ENCODE assay signal across 1 cellular context in the genomic region with DNA sequence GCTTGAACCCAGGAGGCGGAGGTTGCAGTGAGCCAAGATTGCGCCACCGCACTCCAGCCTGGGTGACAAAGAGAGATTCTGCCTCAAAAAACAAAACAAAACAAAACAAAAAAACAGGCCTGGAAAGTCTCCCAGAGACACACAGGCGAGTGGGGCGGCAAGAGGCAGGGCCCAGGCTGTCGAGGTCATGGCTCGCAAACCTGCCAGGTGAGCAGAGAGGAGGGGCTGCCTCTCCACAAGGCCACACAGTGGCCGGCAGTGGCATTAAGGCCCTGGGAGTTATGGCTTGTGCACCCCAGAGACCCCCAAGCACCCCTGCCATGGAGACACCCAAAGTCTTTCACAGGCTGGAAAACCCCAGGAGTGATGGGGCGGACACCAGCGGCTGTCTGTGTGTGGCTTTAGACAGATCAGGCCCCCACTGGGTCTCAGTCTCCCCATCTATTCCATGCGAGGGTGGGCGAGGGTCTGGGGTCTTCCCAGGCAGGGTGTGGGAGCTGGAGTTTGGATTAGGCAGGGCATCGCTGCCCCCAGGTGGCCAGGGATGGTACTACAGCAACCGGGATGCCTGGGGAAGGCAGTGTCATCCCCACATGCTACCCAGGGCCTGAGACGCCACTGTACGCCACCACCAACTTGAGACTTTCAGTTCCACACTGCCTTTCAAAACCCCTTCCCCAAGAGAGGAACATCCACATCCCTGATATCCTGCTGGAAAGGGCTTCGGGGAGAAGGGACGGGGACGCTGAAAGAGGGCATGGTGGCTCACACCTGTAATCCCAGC.
TF ChIP-seq lines count a peak whose summit lies in the region.

No MANE protein-coding gene starts in this region.

TF ChIP-seq in GM23338, 12 proteins besides CTCF, POLR2A, EP300 and RAD21 (continued from another document):
- TF ChIP-seq ZNF462 (CRISPR knock-in tag; IDR thresholded peaks at IDR 0.05) (no peak), REST (IDR thresholded peaks at IDR 0.05; ENCODE audit: unreplicated experiment) (no peak), JUNB (IDR thresholded peaks at IDR 0.05; ENCODE audit: unreplicated experiment) (no peak), ETS1 (IDR thresholded peaks at IDR 0.05) (no peak), NANOG (IDR thresholded peaks at IDR 0.05; ENCODE audit: borderline replicate concordance) (no peak)
